1 cellular context compared by ENCODE assay signal in the genomic region with DNA sequence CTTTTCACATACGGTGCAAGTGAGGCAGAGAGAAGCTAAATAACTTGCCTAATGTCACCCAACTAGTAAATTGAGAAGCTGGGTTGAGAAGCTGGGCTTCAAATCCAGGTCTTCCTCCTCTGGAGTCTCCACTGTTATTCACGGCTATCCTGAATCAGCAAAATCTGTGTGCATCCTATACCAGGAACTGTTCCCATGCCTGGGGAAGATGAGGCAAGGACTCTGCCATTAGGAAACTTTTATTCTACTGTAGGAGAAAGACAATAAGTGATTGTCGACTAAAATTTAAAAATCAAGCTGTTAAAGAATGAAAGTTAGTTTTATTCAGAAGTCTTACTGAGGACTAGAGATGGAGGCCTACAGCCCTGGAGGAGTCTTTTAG.
TF ChIP-seq lines count a peak whose summit lies in the region.

No MANE protein-coding gene starts in this region.

TF ChIP-seq in K562, 482 proteins besides CTCF, POLR2A, EP300 and RAD21 (continued from another document):
- no peak for TF ChIP-seq EGR1 (conservative IDR thresholded peaks at IDR 0.05)
- peak; percentile 78 for TF ChIP-seq MAFF (IDR thresholded peaks at IDR 0.05; ENCODE audit: low read length)
- TF ChIP-seq TRIM28 (IDR thresholded peaks at IDR 0.05) = 0 out of 2 replicates have a peak, but pooled peaks have one; percentile 7
